In the genomic region with DNA sequence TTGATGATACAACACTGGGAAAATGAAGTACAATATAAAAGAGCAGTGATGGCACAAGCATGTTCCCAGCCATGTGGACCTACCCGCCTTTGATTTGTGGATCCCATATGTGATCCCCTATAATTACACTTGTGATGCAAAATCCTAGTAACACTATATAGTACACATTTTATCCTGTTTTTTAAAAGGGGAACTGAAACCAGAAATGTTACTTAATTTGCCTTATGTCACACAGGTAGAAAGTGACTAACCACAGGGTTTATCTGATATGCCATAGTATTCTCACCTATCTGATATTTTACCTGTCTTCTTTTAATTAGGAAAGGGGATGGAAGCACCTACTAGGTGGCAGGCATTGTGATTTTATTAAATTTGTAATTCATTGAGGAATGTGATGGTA, we compare ENCODE assay signal across 29 cellular contexts.
"Had no signal": no experiment of that assay in that cellular context is flagged by ENCODE, and none has a peak within 500 bp of the region (broad histone marks: within the 10 kb centered on the region; RNA-seq: fewer than 3 reads in every experiment).

No MANE protein-coding gene starts in this region.

- H3K4me3 ChIP-seq: adrenal gland, ascending aorta, cardiac muscle cell, colonic mucosa, dorsolateral prefrontal cortex, gastrocnemius medialis, hepatocyte, ovary, skin epidermis, thoracic aorta had no signal

- H2AFZ ChIP-seq: hepatocyte had no signal

- DNase-seq: activated CD4-positive, alpha-beta memory T cell treated with anti-CD3 and anti-CD28 coated beads for 36 hours; activated CD4-positive, alpha-beta T cell treated with anti-CD3 and anti-CD28 coated beads, Interleukin-2, amount 10 ng/mL, durations not matched to agents 24 days and 14 days; activated CD4-positive, CD25-positive, alpha-beta regulatory T cell treated with anti-CD3 and anti-CD28 coated beads, Interleukin-2, amount 50 U/mL, for 72 hours; activated CD8-positive, alpha-beta memory T cell treated with anti-CD3 and anti-CD28 coated beads, Interleukin-2, amount 50 U/mL, for 4 hours; activated effector memory CD4-positive, alpha-beta T cell treated with anti-CD3 and anti-CD28 coated beads, Interleukin-2, amount 50 U/mL, for 16 hours; activated naive CD4-positive, alpha-beta T cell treated with anti-CD3 and anti-CD28 coated beads for 36 hours; activated naive CD8-positive, alpha-beta T cell treated with anti-CD3 and anti-CD28 coated beads for 36 hours; activated T-cell treated with anti-CD3 and anti-CD28 coated beads, Interleukin-2, amount 50 U/mL, for 1 hour; adrenal gland; cerebellar nuclear complex; colonic mucosa; dorsolateral prefrontal cortex; effector memory CD8-positive, alpha-beta T cell; erythroblast; gastrocnemius medialis; glutamatergic neuron; islet precursor cell; mammary epithelial cell; naive thymus-derived CD4-positive, alpha-beta T cell; ovary; stimulated activated CD4-positive, alpha-beta T cell treated with anti-CD3 and anti-CD28 coated beads, Interleukin-12 subunit alpha, Interleukin-12 subunit beta, amount 100 ng/mL, for 4 hours; stimulated activated CD4-positive, alpha-beta T cell treated with anti-CD3 and anti-CD28 coated beads, Interleukin-4, amount 100 ng/mL, for 1 hour; trophoblast cell had no signal

- H3K79me2 ChIP-seq: hepatocyte had no signal

- H3K27me3 ChIP-seq: adrenal gland, ascending aorta, cardiac muscle cell, colonic mucosa, dorsolateral prefrontal cortex, gastrocnemius medialis, hepatocyte, ovary had no signal

- H3K36me3 ChIP-seq: adrenal gland, ascending aorta, cardiac muscle cell, colonic mucosa, gastrocnemius medialis, ovary, thoracic aorta had no signal

- H3K4me2 ChIP-seq: hepatocyte had no signal

- H3K9me3 ChIP-seq: adrenal gland, ascending aorta, colonic mucosa, gastrocnemius medialis, ovary, thoracic aorta had no signal

- H3K27ac ChIP-seq: adrenal gland, ascending aorta, cardiac muscle cell, colonic mucosa, dorsolateral prefrontal cortex, gastrocnemius medialis, hepatocyte, ovary, skin epidermis, thoracic aorta had no signal

- ATAC-seq: effector memory CD8-positive, alpha-beta T cell; gastrocnemius medialis; naive thymus-derived CD4-positive, alpha-beta T cell; sciatic nerve had no signal

- H3K4me1 ChIP-seq: adrenal gland, ascending aorta, colonic mucosa, gastrocnemius medialis had no signal
